1 cellular context compared by ENCODE assay signal in the genomic region with DNA sequence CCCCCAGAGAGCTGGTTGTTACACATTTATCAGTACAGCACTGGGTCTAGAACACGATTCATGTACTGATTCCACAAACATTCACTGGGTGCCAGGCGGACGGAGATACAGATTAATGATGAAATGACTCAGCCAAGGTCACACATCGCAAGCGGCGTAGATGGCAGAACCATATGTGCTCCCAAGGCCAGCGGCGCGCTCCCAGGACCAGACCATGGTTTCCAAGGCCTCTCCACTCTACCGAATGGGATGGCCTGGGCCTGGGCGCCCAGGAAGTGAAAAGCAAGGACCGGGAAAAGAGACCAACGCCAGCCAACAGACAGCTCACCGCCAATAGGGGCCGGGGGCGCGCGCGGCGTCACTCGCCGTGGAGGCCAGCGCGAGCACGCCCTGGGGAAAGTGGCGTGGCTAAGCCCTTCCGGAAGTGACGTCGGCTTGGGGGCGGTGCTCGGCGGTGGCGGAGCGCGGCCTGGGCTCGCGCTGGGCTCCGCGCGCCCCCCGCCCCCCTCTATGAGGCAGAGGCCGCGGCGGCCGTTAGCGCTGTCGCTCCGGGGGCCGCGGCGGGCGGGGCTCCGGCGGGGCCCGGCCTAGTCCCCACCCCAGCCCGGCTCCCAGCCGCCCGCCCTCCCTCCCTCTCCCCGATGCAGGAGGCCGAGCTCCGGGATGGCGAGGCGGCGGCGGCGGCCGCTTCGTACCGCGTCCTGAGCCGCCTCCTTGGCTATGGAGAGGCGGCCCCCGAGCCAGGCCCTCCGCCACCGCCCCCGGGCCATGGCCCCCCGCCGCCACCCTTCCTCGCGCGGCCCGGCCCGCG.
A peak's percentile ranks its signal among the peaks of the same experiment; 100 is the strongest.
TF ChIP-seq lines count a peak whose summit lies in the region.

A gene with protein sequence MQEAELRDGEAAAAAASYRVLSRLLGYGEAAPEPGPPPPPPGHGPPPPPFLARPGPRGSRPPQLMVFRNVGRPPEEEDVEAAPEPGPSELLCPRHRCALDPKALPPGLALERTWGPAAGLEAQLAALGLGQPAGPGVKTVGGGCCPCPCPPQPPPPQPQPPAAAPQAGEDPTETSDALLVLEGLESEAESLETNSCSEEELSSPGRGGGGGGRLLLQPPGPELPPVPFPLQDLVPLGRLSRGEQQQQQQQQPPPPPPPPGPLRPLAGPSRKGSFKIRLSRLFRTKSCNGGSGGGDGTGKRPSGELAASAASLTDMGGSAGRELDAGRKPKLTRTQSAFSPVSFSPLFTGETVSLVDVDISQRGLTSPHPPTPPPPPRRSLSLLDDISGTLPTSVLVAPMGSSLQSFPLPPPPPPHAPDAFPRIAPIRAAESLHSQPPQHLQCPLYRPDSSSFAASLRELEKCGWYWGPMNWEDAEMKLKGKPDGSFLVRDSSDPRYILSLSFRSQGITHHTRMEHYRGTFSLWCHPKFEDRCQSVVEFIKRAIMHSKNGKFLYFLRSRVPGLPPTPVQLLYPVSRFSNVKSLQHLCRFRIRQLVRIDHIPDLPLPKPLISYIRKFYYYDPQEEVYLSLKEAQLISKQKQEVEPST (plus strand): TSS at position 433 of the 811 bp plus-strand sequence. CDS start 209 bp downstream, at position 642.

TF ChIP-seq in HepG2, 621 proteins besides CTCF, POLR2A, EP300 and RAD21 (continued from another document and continues in another):
- TF ChIP-seq, protein P1, sequence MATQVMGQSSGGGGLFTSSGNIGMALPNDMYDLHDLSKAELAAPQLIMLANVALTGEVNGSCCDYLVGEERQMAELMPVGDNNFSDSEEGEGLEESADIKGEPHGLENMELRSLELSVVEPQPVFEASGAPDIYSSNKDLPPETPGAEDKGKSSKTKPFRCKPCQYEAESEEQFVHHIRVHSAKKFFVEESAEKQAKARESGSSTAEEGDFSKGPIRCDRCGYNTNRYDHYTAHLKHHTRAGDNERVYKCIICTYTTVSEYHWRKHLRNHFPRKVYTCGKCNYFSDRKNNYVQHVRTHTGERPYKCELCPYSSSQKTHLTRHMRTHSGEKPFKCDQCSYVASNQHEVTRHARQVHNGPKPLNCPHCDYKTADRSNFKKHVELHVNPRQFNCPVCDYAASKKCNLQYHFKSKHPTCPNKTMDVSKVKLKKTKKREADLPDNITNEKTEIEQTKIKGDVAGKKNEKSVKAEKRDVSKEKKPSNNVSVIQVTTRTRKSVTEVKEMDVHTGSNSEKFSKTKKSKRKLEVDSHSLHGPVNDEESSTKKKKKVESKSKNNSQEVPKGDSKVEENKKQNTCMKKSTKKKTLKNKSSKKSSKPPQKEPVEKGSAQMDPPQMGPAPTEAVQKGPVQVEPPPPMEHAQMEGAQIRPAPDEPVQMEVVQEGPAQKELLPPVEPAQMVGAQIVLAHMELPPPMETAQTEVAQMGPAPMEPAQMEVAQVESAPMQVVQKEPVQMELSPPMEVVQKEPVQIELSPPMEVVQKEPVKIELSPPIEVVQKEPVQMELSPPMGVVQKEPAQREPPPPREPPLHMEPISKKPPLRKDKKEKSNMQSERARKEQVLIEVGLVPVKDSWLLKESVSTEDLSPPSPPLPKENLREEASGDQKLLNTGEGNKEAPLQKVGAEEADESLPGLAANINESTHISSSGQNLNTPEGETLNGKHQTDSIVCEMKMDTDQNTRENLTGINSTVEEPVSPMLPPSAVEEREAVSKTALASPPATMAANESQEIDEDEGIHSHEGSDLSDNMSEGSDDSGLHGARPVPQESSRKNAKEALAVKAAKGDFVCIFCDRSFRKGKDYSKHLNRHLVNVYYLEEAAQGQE (IDR thresholded peaks at IDR 0.05; ENCODE audit: borderline replicate concordance in 1 of 2, low read depth in 1 of 2, low read length in 2 of 2): peak in 1 of 2 experiments; percentile 67; a peak in 1 of 4 replicates
- no peak for TF ChIP-seq ZNF432 (CRISPR knock-in tag; IDR thresholded peaks at IDR 0.05; ENCODE audit: borderline replicate concordance)
- peak; percentile 77; the same call in 1 of the 2 replicates for TF ChIP-seq JUN (CRISPR knock-in tag; IDR thresholded peaks at IDR 0.05)
- TF ChIP-seq, protein P2, sequence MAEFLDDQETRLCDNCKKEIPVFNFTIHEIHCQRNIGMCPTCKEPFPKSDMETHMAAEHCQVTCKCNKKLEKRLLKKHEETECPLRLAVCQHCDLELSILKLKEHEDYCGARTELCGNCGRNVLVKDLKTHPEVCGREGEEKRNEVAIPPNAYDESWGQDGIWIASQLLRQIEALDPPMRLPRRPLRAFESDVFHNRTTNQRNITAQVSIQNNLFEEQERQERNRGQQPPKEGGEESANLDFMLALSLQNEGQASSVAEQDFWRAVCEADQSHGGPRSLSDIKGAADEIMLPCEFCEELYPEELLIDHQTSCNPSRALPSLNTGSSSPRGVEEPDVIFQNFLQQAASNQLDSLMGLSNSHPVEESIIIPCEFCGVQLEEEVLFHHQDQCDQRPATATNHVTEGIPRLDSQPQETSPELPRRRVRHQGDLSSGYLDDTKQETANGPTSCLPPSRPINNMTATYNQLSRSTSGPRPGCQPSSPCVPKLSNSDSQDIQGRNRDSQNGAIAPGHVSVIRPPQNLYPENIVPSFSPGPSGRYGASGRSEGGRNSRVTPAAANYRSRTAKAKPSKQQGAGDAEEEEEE (CRISPR knock-in tag; IDR thresholded peaks at IDR 0.05; ENCODE audit: borderline replicate concordance): no peak
- peak; percentile 61; the same call in 1 of the 2 replicates for TF ChIP-seq KDM4B (CRISPR knock-in tag; IDR thresholded peaks at IDR 0.05)
- 0 out of 2 replicates have a peak, but pooled peaks have one; percentile 29 for TF ChIP-seq MXD4 (CRISPR knock-in tag; IDR thresholded peaks at IDR 0.05)
- peak; percentile 44; the same call in 1 of the 2 replicates for TF ChIP-seq TOE1 (CRISPR knock-in tag; IDR thresholded peaks at IDR 0.05)
- TF ChIP-seq, protein P3, sequence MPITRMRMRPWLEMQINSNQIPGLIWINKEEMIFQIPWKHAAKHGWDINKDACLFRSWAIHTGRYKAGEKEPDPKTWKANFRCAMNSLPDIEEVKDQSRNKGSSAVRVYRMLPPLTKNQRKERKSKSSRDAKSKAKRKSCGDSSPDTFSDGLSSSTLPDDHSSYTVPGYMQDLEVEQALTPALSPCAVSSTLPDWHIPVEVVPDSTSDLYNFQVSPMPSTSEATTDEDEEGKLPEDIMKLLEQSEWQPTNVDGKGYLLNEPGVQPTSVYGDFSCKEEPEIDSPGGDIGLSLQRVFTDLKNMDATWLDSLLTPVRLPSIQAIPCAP (CRISPR knock-in tag; IDR thresholded peaks at IDR 0.05; ENCODE audit: low read depth): 0 out of 2 replicates have a peak, but pooled peaks have one; percentile 70
- no peak for TF ChIP-seq SRF (IDR thresholded peaks at IDR 0.05; ENCODE audit: low read depth, low read length)
- TF ChIP-seq, protein P4, sequence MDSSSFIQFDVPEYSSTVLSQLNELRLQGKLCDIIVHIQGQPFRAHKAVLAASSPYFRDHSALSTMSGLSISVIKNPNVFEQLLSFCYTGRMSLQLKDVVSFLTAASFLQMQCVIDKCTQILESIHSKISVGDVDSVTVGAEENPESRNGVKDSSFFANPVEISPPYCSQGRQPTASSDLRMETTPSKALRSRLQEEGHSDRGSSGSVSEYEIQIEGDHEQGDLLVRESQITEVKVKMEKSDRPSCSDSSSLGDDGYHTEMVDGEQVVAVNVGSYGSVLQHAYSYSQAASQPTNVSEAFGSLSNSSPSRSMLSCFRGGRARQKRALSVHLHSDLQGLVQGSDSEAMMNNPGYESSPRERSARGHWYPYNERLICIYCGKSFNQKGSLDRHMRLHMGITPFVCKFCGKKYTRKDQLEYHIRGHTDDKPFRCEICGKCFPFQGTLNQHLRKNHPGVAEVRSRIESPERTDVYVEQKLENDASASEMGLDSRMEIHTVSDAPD (CRISPR knock-in tag; IDR thresholded peaks at IDR 0.05): no peak
- no peak for TF ChIP-seq ZEB1 (IDR thresholded peaks at IDR 0.05; ENCODE audit: insufficient replicate concordance, low read depth)
- TF ChIP-seq ZNF460 (CRISPR knock-in tag; IDR thresholded peaks at IDR 0.05; ENCODE audit: borderline replicate concordance): no peak
- TF ChIP-seq HNRNPH1 (optimal IDR thresholded peaks at IDR 0.05; ENCODE audit: low read depth, low read length): no peak
- peak; percentile 38; the same call in 1 of the 2 replicates for TF ChIP-seq HNF4A (CRISPR knock-in tag; IDR thresholded peaks at IDR 0.05)
- TF ChIP-seq PPARG (CRISPR knock-in tag; conservative IDR thresholded peaks at IDR 0.05): no peak
- peak; percentile 68; the same call in 1 of the 2 replicates for TF ChIP-seq ZNF451 (CRISPR knock-in tag; IDR thresholded peaks at IDR 0.05)
- TF ChIP-seq RFX3 (CRISPR knock-in tag; IDR thresholded peaks at IDR 0.05): no peak
- TF ChIP-seq MTA1 (CRISPR knock-in tag; IDR thresholded peaks at IDR 0.05; ENCODE audit: borderline replicate concordance): peak; percentile 81; the same call in 1 of the 2 replicates
- peak; percentile 85 for TF ChIP-seq ZNF430 (CRISPR knock-in tag; IDR thresholded peaks at IDR 0.05)
- no peak for TF ChIP-seq ZNF30 (CRISPR knock-in tag; IDR thresholded peaks at IDR 0.05)
- peak; percentile 50; the same call in 1 of the 2 replicates for TF ChIP-seq ZNF292 (CRISPR knock-in tag; IDR thresholded peaks at IDR 0.05; ENCODE audit: borderline replicate concordance, low read depth)
- peak; percentile 82 for TF ChIP-seq XRCC5 (optimal IDR thresholded peaks at IDR 0.05; ENCODE audit: low read length)
- no peak for TF ChIP-seq STAT5B (CRISPR knock-in tag; IDR thresholded peaks at IDR 0.05)
- no peak; the same call in 1 of the 2 replicates for TF ChIP-seq KDM5A (IDR thresholded peaks at IDR 0.05; ENCODE audit: borderline replicate concordance, low read length)
- TF ChIP-seq, protein P5, sequence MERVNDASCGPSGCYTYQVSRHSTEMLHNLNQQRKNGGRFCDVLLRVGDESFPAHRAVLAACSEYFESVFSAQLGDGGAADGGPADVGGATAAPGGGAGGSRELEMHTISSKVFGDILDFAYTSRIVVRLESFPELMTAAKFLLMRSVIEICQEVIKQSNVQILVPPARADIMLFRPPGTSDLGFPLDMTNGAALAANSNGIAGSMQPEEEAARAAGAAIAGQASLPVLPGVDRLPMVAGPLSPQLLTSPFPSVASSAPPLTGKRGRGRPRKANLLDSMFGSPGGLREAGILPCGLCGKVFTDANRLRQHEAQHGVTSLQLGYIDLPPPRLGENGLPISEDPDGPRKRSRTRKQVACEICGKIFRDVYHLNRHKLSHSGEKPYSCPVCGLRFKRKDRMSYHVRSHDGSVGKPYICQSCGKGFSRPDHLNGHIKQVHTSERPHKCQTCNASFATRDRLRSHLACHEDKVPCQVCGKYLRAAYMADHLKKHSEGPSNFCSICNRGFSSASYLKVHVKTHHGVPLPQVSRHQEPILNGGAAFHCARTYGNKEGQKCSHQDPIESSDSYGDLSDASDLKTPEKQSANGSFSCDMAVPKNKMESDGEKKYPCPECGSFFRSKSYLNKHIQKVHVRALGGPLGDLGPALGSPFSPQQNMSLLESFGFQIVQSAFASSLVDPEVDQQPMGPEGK (CRISPR knock-in tag; IDR thresholded peaks at IDR 0.05): no peak; the same call in none of the 2 replicates
- peak; percentile 65; the same call in 1 of the 2 replicates for TF ChIP-seq NFKBIZ (CRISPR knock-in tag; IDR thresholded peaks at IDR 0.05)
- TF ChIP-seq, protein P6, sequence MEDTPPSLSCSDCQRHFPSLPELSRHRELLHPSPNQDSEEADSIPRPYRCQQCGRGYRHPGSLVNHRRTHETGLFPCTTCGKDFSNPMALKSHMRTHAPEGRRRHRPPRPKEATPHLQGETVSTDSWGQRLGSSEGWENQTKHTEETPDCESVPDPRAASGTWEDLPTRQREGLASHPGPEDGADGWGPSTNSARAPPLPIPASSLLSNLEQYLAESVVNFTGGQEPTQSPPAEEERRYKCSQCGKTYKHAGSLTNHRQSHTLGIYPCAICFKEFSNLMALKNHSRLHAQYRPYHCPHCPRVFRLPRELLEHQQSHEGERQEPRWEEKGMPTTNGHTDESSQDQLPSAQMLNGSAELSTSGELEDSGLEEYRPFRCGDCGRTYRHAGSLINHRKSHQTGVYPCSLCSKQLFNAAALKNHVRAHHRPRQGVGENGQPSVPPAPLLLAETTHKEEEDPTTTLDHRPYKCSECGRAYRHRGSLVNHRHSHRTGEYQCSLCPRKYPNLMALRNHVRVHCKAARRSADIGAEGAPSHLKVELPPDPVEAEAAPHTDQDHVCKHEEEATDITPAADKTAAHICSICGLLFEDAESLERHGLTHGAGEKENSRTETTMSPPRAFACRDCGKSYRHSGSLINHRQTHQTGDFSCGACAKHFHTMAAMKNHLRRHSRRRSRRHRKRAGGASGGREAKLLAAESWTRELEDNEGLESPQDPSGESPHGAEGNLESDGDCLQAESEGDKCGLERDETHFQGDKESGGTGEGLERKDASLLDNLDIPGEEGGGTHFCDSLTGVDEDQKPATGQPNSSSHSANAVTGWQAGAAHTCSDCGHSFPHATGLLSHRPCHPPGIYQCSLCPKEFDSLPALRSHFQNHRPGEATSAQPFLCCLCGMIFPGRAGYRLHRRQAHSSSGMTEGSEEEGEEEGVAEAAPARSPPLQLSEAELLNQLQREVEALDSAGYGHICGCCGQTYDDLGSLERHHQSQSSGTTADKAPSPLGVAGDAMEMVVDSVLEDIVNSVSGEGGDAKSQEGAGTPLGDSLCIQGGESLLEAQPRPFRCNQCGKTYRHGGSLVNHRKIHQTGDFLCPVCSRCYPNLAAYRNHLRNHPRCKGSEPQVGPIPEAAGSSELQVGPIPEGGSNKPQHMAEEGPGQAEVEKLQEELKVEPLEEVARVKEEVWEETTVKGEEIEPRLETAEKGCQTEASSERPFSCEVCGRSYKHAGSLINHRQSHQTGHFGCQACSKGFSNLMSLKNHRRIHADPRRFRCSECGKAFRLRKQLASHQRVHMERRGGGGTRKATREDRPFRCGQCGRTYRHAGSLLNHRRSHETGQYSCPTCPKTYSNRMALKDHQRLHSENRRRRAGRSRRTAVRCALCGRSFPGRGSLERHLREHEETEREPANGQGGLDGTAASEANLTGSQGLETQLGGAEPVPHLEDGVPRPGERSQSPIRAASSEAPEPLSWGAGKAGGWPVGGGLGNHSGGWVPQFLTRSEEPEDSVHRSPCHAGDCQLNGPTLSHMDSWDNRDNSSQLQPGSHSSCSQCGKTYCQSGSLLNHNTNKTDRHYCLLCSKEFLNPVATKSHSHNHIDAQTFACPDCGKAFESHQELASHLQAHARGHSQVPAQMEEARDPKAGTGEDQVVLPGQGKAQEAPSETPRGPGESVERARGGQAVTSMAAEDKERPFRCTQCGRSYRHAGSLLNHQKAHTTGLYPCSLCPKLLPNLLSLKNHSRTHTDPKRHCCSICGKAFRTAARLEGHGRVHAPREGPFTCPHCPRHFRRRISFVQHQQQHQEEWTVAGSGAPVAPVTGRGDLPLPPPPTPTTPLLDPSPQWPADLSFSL (CRISPR knock-in tag; IDR thresholded peaks at IDR 0.05): no peak
- TF ChIP-seq, protein P7, sequence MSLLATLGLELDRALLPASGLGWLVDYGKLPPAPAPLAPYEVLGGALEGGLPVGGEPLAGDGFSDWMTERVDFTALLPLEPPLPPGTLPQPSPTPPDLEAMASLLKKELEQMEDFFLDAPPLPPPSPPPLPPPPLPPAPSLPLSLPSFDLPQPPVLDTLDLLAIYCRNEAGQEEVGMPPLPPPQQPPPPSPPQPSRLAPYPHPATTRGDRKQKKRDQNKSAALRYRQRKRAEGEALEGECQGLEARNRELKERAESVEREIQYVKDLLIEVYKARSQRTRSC (CRISPR knock-in tag; IDR thresholded peaks at IDR 0.05; ENCODE audit: low read depth): peak; percentile 89
- TF ChIP-seq ZNF670 (CRISPR knock-in tag; IDR thresholded peaks at IDR 0.05; ENCODE audit: borderline replicate concordance): peak; percentile 87; the same call in 1 of the 2 replicates
- TF ChIP-seq EEA1 (CRISPR knock-in tag; IDR thresholded peaks at IDR 0.05; ENCODE audit: borderline replicate concordance): peak; percentile 68; the same call in 1 of the 2 replicates
- no peak for TF ChIP-seq ZNF333 (CRISPR knock-in tag; IDR thresholded peaks at IDR 0.05; ENCODE audit: borderline replicate concordance)
- peak; percentile 62; the same call in 1 of the 2 replicates for TF ChIP-seq SP5 (CRISPR knock-in tag; IDR thresholded peaks at IDR 0.05; ENCODE audit: borderline replicate concordance, low read depth)
- TF ChIP-seq POGZ (CRISPR knock-in tag; IDR thresholded peaks at IDR 0.05): peak; percentile 58; the same call in 1 of the 2 replicates
- no peak for TF ChIP-seq ARID2 (CRISPR knock-in tag; IDR thresholded peaks at IDR 0.05; ENCODE audit: borderline replicate concordance)
